In the genomic region with DNA sequence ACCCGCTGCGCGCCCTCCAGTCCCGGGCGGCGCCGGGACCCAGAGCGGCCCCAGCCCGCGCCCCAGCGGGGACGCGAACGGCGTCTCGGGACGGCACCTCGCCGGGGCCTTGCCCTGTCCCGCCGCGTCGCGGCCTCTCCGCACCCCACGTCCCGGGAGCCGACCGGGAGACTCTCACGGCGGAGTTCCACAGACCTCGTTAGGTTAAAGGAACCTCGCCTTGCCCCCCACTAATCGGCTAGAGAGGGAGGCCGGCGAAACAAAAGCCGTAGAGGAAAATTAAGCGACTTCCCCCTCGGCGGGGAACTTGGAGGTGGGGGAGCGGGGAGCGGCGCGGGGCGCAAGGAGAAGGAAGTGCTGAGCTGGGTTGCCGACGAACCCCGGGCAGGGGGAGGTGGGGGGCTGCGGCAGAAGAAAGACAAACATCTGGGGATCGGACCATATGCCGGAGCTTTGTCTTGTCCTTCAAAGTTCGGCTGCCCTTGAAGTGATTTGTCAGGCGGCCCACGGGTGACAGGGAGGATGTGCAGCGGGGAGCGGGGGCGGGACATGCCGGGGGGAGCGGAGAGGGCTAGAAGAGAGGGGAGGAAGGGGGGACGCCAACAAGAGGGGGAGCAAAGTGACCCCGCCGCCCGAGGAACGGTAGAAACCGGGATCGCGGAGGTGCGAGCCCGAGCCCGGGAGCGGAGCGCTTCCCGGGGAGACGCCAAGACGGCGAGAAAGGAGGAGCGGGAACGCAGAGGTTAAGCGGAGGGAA, we compare ENCODE assay signal across 8 cellular contexts.
A peak's percentile ranks its signal among the peaks of the same experiment; 100 is the strongest.
DNase-seq lines count a peak whose midpoint lies in the region; ATAC-seq and TF ChIP-seq lines count a peak whose summit lies in the region.

No MANE protein-coding gene starts in this region.

- peaks cover 8 to 16% of the 10 kb centered on the region in 2 donors for H3K4me1 Mint-ChIP-seq in immature natural killer cell
- peaks cover 6 to 23% of the 10 kb centered on the region in 2 donors for H3K4me1 Mint-ChIP-seq in stimulated activated naive B cell treated with anti-CD40 and anti-IgM and Interleukin-4, amounts not matched to agents 10 μg/mL and 1 μg/mL and 100 μg/mL, for 72 hours

- peak overlapping the region in 4 of 5 donors; percentile 36 to 62 (median 52) for H3K4me3 Mint-ChIP-seq in immature natural killer cell
- peak overlapping the region; percentile 82 to 83 for H3K4me3 Mint-ChIP-seq in stimulated activated naive B cell treated with anti-CD40 and anti-IgM and Interleukin-4, amounts not matched to agents 10 μg/mL and 1 μg/mL and 100 μg/mL, for 72 hours

- H3K4me3 ChIP-seq in astrocyte of the spinal cord (ENCODE audit: low read depth, low read length), result peak overlapping the region; percentile 52

- TF ChIP-seq CTCF in astrocyte of the spinal cord (IDR thresholded peaks at IDR 0.05; ENCODE audit: low read depth, low read length), result no peak

- ATAC-seq in GM21576 (IDR thresholded peaks at IDR 0.05; ENCODE audit: unreplicated experiment) (peak; percentile 48), GM18870 (IDR thresholded peaks at IDR 0.05; ENCODE audit: unreplicated experiment) (no peak), GM18861 (IDR thresholded peaks at IDR 0.05; ENCODE audit: unreplicated experiment) (no peak)
- peak; percentile 54 to 67 for ATAC-seq in stimulated activated naive B cell treated with anti-CD40 and anti-IgM and Interleukin-4, amounts not matched to agents 10 μg/mL and 1 μg/mL and 100 μg/mL, for 72 hours (replicated peaks)

- H3K9me3 Mint-ChIP-seq in immature natural killer cell, result peaks cover 7 to 26% (median 13%) of the 10 kb centered on the region in 6 donors
- H3K9me3 Mint-ChIP-seq in stimulated activated naive B cell treated with anti-CD40 and anti-IgM and Interleukin-4, amounts not matched to agents 10 μg/mL and 1 μg/mL and 100 μg/mL, for 72 hours, result no peaks in the 10 kb centered on the region

- DNase-seq in Daoy (ENCODE audit: low read depth), result peak; percentile 58
- DNase-seq in NCI-H1694 (lab: John Stamatoyannopoulos, UW), result peak; percentile 30
- peak; percentile 12 for DNase-seq in astrocyte of the spinal cord (ENCODE audit: low read depth, low spot score)
- DNase-seq in immature natural killer cell, result no peak
- DNase-seq in stimulated activated naive B cell treated with anti-CD40 and anti-IgM and Interleukin-4, amounts not matched to agents 10 μg/mL and 1 μg/mL and 100 μg/mL, for 72 hours, result no peak

- peaks cover 0 to 10% (median 0%) of the 10 kb centered on the region in 3 donors for H3K36me3 Mint-ChIP-seq in immature natural killer cell
- no peaks in the 10 kb centered on the region for H3K36me3 Mint-ChIP-seq in stimulated activated naive B cell treated with anti-CD40 and anti-IgM and Interleukin-4, amounts not matched to agents 10 μg/mL and 1 μg/mL and 100 μg/mL, for 72 hours

- peaks cover 17 to 32% (median 20%) of the 10 kb centered on the region in 3 donors for H3K27me3 Mint-ChIP-seq in immature natural killer cell (ENCODE audit: low read depth in 3 of 3)
- H3K27me3 Mint-ChIP-seq in stimulated activated naive B cell treated with anti-CD40 and anti-IgM and Interleukin-4, amounts not matched to agents 10 μg/mL and 1 μg/mL and 100 μg/mL, for 72 hours, result peaks cover 28 to 30% of the 10 kb centered on the region in 2 donors

- in situ Hi-C loops in astrocyte of the spinal cord (cut with HindIII; ENCODE audit: low sequenced_read_pairs), result no loop called here

- no peak overlapping the region for H3K27ac Mint-ChIP-seq in immature natural killer cell
- peak overlapping the region; percentile 59 for H3K27ac Mint-ChIP-seq in stimulated activated naive B cell treated with anti-CD40 and anti-IgM and Interleukin-4, amounts not matched to agents 10 μg/mL and 1 μg/mL and 100 μg/mL, for 72 hours

Comparison
In these comparisons a context has a peak if more than half of its experiments do, and no peak if none do; other contexts are left out.
1. DNase-seq: peak in Daoy (single experiment), NCI-H1694 (single experiment) and astrocyte of the spinal cord (single experiment); none in immature natural killer cell (0 of 3) and stimulated activated naive B cell treated with anti-CD40 and anti-IgM and Interleukin-4, amounts not matched to agents 10 μg/mL and 1 μg/mL and 100 μg/mL, for 72 hours (single experiment).
2. ATAC-seq: peak in GM21576 (single experiment) and stimulated activated naive B cell treated with anti-CD40 and anti-IgM and Interleukin-4, amounts not matched to agents 10 μg/mL and 1 μg/mL and 100 μg/mL, for 72 hours (2 of 2); none in GM18870 (single experiment) and GM18861 (single experiment).